Comparison of ENCODE assay signal across 13 cellular contexts in genomic region chr19:3336351-3336679, GRCh38. TPM values are rescaled to one million over a fixed set of nuclear protein-coding genes. Genes with fewer than 3 reads are reported as not detected.
DNase-seq lines count a peak whose midpoint lies in the region; ATAC-seq and TF ChIP-seq lines count a peak whose summit lies in the region.
"Had no signal": no experiment of that assay in that cellular context is flagged by ENCODE, and none has a peak within 500 bp of the region (broad histone marks: within the 10 kb centered on the region; RNA-seq: fewer than 3 reads in every experiment).

No MANE protein-coding gene starts in this region.

- TF ChIP-seq CTCF in esophagus muscularis mucosa (IDR thresholded peaks at IDR 0.05) (no peak), osteocyte (IDR thresholded peaks at IDR 0.05) (no peak), upper lobe of left lung (IDR thresholded peaks at IDR 0.05) (no peak)

- H3K27me3 ChIP-seq in esophagus muscularis mucosa (no peaks in the 10 kb centered on the region), upper lobe of left lung (no peaks in the 10 kb centered on the region)

- H3K4me1 ChIP-seq in esophagus muscularis mucosa, result peaks cover 47 to 79% (median 76%) of the 10 kb centered on the region in 4 donors
- H3K4me1 ChIP-seq in upper lobe of left lung, result peaks cover 41 to 49% (median 47%) of the 10 kb centered on the region in 4 donors

- H3K4me1 Mint-ChIP-seq in osteocyte (ENCODE audit: unreplicated experiment), result peaks cover 34% of the 10 kb centered on the region

- H3K9me3 Mint-ChIP-seq in osteocyte (ENCODE audit: unreplicated experiment), result no peaks in the 10 kb centered on the region
- H3K9me3 Mint-ChIP-seq: activated B cell treated with CpG ODN at 0.5 μM for 24 hours; activated T-cell treated with anti-CD3 and anti-CD28 coated beads, Interleukin-2, amount 50 U/mL, for 4 hours; immature natural killer cell had no signal

- ATAC-seq in upper lobe of left lung (ENCODE audit: low FRiP score in 2 of 2) (no peak), GM21576 (IDR thresholded peaks at IDR 0.05; ENCODE audit: unreplicated experiment) (no peak), GM18907 (IDR thresholded peaks at IDR 0.05; ENCODE audit: unreplicated experiment) (no peak)
- ATAC-seq: activated T-cell treated with anti-CD3 and anti-CD28 coated beads, Interleukin-2, amount 50 U/mL, for 4 hours had no signal

- peak overlapping the region; percentile 85 for H3K27ac Mint-ChIP-seq in osteocyte (ENCODE audit: unreplicated experiment)
- H3K27ac Mint-ChIP-seq: activated B cell treated with CpG ODN at 0.5 μM for 24 hours, immature natural killer cell had no signal

- H3K36me3 Mint-ChIP-seq in osteocyte (ENCODE audit: unreplicated experiment), result no peaks in the 10 kb centered on the region
- H3K36me3 Mint-ChIP-seq: immature natural killer cell had no signal

- no peak overlapping the region for H3K4me3 Mint-ChIP-seq in osteocyte (ENCODE audit: unreplicated experiment)
- H3K4me3 Mint-ChIP-seq: activated B cell treated with CpG ODN at 0.5 μM for 24 hours; activated T-cell treated with anti-CD3 and anti-CD28 coated beads, Interleukin-2, amount 50 U/mL, for 4 hours; immature natural killer cell had no signal

- H3K9me3 ChIP-seq in SK-N-MC (ENCODE audit: low read depth, low read length), result no peaks in the 10 kb centered on the region
- no peaks in the 10 kb centered on the region for H3K9me3 ChIP-seq in esophagus muscularis mucosa
- no peaks in the 10 kb centered on the region for H3K9me3 ChIP-seq in upper lobe of left lung

- peaks cover 5% of the 10 kb centered on the region for H3K27me3 Mint-ChIP-seq in osteocyte (ENCODE audit: unreplicated experiment)

- TF ChIP-seq POLR2A in esophagus muscularis mucosa (IDR thresholded peaks at IDR 0.05; ENCODE audit: low read depth) (no peak), upper lobe of left lung (IDR thresholded peaks at IDR 0.05) (peak in 1 of 4 donors; percentile 0)

- WGBS in esophagus muscularis mucosa, result 38% methylated on average over 5 of the region's 5 CpGs
- WGBS in upper lobe of left lung, 2 donors, result 39 to 40% methylated on average over 5 of the region's 5 CpGs

- DNase-seq in SK-N-MC (ENCODE audit: low read depth, low spot score), result no peak
- DNase-seq in esophagus muscularis mucosa (ENCODE audit: extremely low spot score), result no peak
- no peak for DNase-seq in osteocyte (ENCODE audit: extremely low spot score, unreplicated experiment)
- no peak for DNase-seq in upper lobe of left lung
- DNase-seq in NK-92 treated with Interleukin-12 subunit alpha and Interleukin-12 subunit beta, amount 100 ng/mL, for 24 hours (lab: John Stamatoyannopoulos, UW), result no peak
- DNase-seq in dermis blood vessel endothelial cell, result no peak
- DNase-seq: activated B cell treated with CpG ODN at 0.5 μM for 24 hours; activated T-cell treated with anti-CD3 and anti-CD28 coated beads, Interleukin-2, amount 50 U/mL, for 4 hours; erythroblast; immature natural killer cell; SHP77 had no signal

- H3K27ac ChIP-seq in SK-N-MC (no peak overlapping the region), esophagus muscularis mucosa (replicated peaks in 1 of 4) (peak overlapping the region; percentile 86 to 97 (median 94)), upper lobe of left lung (peak overlapping the region; percentile 88 to 96 (median 94))

- intact Hi-C loops in esophagus muscularis mucosa (cut with DNase I), result loop anchor here (2.0 to 10.0 kb wide), 2 partner anchors 68 to 92 kb away; no protein-coding TSS in a partner anchor

- H3K4me3 ChIP-seq in SK-N-MC (no peak overlapping the region), esophagus muscularis mucosa (peak overlapping the region in 2 of 4 donors; percentile 11 to 24), upper lobe of left lung (no peak overlapping the region)

- H3K36me3 ChIP-seq in SK-N-MC (ENCODE audit: insufficient read depth, low read length) (no peaks in the 10 kb centered on the region), esophagus muscularis mucosa (no peaks in the 10 kb centered on the region), upper lobe of left lung (no peaks in the 10 kb centered on the region)

- TF ChIP-seq EP300 in esophagus muscularis mucosa (IDR thresholded peaks at IDR 0.05) (no peak), upper lobe of left lung (IDR thresholded peaks at IDR 0.05) (no peak)

- H3K9ac ChIP-seq in SK-N-MC (ENCODE audit: insufficient read length), result peak overlapping the region; percentile 26

RNA-seq across cellular contexts. Expression of gene NFIC, which starts 30.1 kb away (rescaled TPM):
- 100 to 1,000 TPM; 165 to 297 (median 211) TPM for total RNA-seq in esophagus muscularis mucosa
- 61.4 and 63.8 TPM in 2 replicates for total RNA-seq in osteocyte
- 100 to 1,000 TPM in 5 of 6 donors, 10 to 100 TPM in 1; 96.1 to 175 (median 154) TPM for total RNA-seq in upper lobe of left lung
- 33.0 and 59.0 TPM in 2 replicates for total RNA-seq in dermis blood vessel endothelial cell
